In the genomic region with DNA sequence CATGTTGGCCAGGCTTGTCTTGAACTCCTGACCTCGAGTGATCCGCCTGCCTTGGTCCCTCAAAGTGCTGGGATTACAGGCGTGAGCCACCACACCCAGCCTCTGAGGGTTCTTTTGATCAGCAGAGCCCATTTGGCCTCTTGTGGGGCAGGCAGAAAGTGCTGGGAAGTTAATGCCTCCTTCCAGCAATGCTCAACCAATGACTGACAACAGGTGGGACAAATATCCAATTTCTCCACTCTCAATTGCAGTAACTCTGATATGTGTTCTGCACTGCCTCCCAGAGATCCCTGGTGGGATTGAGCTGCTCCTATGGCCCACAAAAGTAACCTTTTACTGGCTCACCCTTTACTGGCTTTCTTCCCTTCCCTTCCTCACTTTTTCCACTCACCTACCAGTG, we compare ENCODE assay signal across 1 cellular context.
TF ChIP-seq lines count a peak whose summit lies in the region.

No MANE protein-coding gene starts in this region.

TF ChIP-seq in HEK293, 187 proteins besides CTCF, POLR2A, EP300 and RAD21:
- peak; percentile 59; the same call in 1 of the 2 replicates for TF ChIP-seq SCRT1 (tag by site-specific recombination; IDR thresholded peaks at IDR 0.05; ENCODE audit: borderline replicate concordance)
- peak; percentile 35; the same call in 1 of the 2 replicates for TF ChIP-seq PRDM1 (tag by site-specific recombination; IDR thresholded peaks at IDR 0.05)
- TF ChIP-seq ZIC2 (tag by site-specific recombination; IDR thresholded peaks at IDR 0.05): no peak
- peak; percentile 64 for TF ChIP-seq SCRT2 (tag by site-specific recombination; IDR thresholded peaks at IDR 0.05)
- TF ChIP-seq ZNF596 (tag by site-specific recombination; IDR thresholded peaks at IDR 0.05): no peak
